Comparison of ENCODE assay signal across 29 cellular contexts in genomic region chr9:91623004-91623403, GRCh38.
"Had no signal": no experiment of that assay in that cellular context is flagged by ENCODE, and none has a peak within 500 bp of the region (broad histone marks: within the 10 kb centered on the region; RNA-seq: fewer than 3 reads in every experiment).

No MANE protein-coding gene starts in this region.

- H3K27me3 ChIP-seq: adrenal gland, brain microvascular endothelial cell, esophagus muscularis mucosa, heart right ventricle, ovary, right lobe of liver, stomach, thyroid gland, upper lobe of left lung, vagina had no signal

- H3K27ac Mint-ChIP-seq: activated B cell treated with CpG ODN at 0.5 μM for 24 hours; activated naive CD4-positive, alpha-beta T cell treated with anti-CD3 and anti-CD28 coated beads, Interleukin-2, amount 50 U/mL, for 24 hours; naive B cell; nephron progenitor cell; progenitor cell of endocrine pancreas; T-cell; T-helper 2 cell treated with Interferon-gamma antibody and Interleukin-4, amounts not matched to agents 5 μg/mL and 100 μg/mL, for 36 hours had no signal

- DNase-seq: activated B cell treated with CpG ODN at 0.5 μM for 24 hours; activated CD4-positive, alpha-beta T cell treated with anti-CD3 and anti-CD28 coated beads, Interleukin-2, amount 50 U/mL, for 4 hours; activated CD8-positive, alpha-beta memory T cell treated with anti-CD3 and anti-CD28 coated beads for 24 hours; activated gamma-delta T cell treated with Interleukin-2 at 50 U/mL for 16 hours; activated T-cell treated with anti-CD3 and anti-CD28 coated beads, Interleukin-2, amount 50 U/mL, for 1 hour; adrenal gland; brain microvascular endothelial cell; caudate nucleus; foreskin melanocyte; heart right ventricle; left ventricle myocardium inferior; naive B cell; nephron progenitor cell; ovary; right lobe of liver; stimulated activated CD4-positive, alpha-beta T cell treated with anti-CD3 and anti-CD28 coated beads, Interleukin-12 subunit alpha, Interleukin-12 subunit beta, amount 100 ng/mL, for 4 hours; stimulated activated CD4-positive, alpha-beta T cell treated with anti-CD3 and anti-CD28 coated beads, Interleukin-4, amount 100 ng/mL, for 1 hour; stomach; T-cell; thyroid gland; upper lobe of left lung had no signal

- H3K4me1 Mint-ChIP-seq: activated B cell treated with CpG ODN at 0.5 μM for 24 hours; activated naive CD4-positive, alpha-beta T cell treated with anti-CD3 and anti-CD28 coated beads, Interleukin-2, amount 50 U/mL, for 24 hours; naive B cell; nephron progenitor cell; T-cell had no signal

- H3K4me1 ChIP-seq: adrenal gland, esophagus muscularis mucosa, heart right ventricle, left ventricle myocardium inferior, right lobe of liver, stomach, upper lobe of left lung, vagina had no signal

- ATAC-seq: heart right ventricle, right lobe of liver, T-cell had no signal

- H3K4me3 Mint-ChIP-seq: activated B cell treated with CpG ODN at 0.5 μM for 24 hours; activated naive CD4-positive, alpha-beta T cell treated with anti-CD3 and anti-CD28 coated beads, Interleukin-2, amount 50 U/mL, for 24 hours; naive B cell; nephron progenitor cell; T-cell; T-helper 2 cell treated with Interferon-gamma antibody and Interleukin-4, amounts not matched to agents 5 μg/mL and 100 μg/mL, for 36 hours had no signal

- H3K9me3 Mint-ChIP-seq: T-helper 2 cell treated with Interferon-gamma antibody and Interleukin-4, amounts not matched to agents 5 μg/mL and 100 μg/mL, for 36 hours had no signal

- H3K27ac ChIP-seq: adrenal gland, brain microvascular endothelial cell, esophagus muscularis mucosa, heart right ventricle, left ventricle myocardium inferior, neutrophil, ovary, right lobe of liver, skin epidermis, stomach, thyroid gland, upper lobe of left lung, vagina had no signal

- H3K9me3 ChIP-seq: adrenal gland, esophagus muscularis mucosa, neutrophil, ovary, right lobe of liver, stomach, thyroid gland, upper lobe of left lung, vagina had no signal

- H3K36me3 ChIP-seq: adrenal gland, brain microvascular endothelial cell, esophagus muscularis mucosa, heart right ventricle, left ventricle myocardium inferior, neutrophil, ovary, right lobe of liver, stomach, thyroid gland, upper lobe of left lung, vagina had no signal

- H3K36me3 Mint-ChIP-seq: activated naive CD4-positive, alpha-beta T cell treated with anti-CD3 and anti-CD28 coated beads, Interleukin-2, amount 50 U/mL, for 24 hours; T-cell had no signal

- H3K4me3 ChIP-seq: adrenal gland, esophagus muscularis mucosa, heart right ventricle, left ventricle myocardium inferior, lung, ovary, right lobe of liver, skin epidermis, stomach, thyroid gland, upper lobe of left lung, vagina had no signal
